In the genomic region with DNA sequence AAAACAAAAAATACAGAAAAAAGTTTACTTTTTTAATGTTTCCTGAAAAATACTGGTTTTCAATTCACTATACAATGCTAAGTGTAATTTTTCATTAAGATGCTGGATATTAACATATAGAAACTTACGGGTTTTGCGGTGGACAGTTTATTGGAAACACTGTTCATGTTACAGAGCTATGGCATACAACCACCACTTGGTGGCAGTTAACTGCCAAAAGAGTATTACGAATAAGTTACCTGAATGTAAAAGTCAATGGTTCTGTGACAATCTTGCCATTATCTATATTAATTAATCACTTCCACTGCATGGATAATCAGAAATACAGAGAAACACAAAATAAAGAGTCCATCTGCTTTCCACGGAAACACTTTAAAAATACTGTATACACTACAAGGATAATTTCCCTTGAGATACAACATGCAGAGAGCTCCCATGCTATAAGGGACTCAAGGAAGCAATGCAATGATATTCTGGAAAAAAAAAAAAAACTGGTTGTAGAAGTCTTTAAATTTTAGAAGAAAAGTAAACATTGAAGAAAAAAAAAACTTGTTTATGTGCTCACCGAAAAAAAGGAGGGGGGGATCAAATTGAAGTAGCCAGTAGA, we compare ENCODE assay signal across 9 cellular contexts.
A peak's percentile ranks its signal among the peaks of the same experiment; 100 is the strongest.
DNase-seq lines count a peak whose midpoint lies in the region; ATAC-seq, FAIRE-seq and TF ChIP-seq lines count a peak whose summit lies in the region.
"Had no signal": no experiment of that assay in that cellular context is flagged by ENCODE, and none has a peak within 500 bp of the region (broad histone marks: within the 10 kb centered on the region; RNA-seq: fewer than 3 reads in every experiment).

No MANE protein-coding gene starts in this region.

- no peak for TF ChIP-seq POLR2A in H54 (IDR thresholded peaks at IDR 0.05; ENCODE audit: low read depth, low read length)

- no peaks in the 10 kb centered on the region for H3K27me3 Mint-ChIP-seq in stimulated activated memory B cell treated with anti-CD40 and anti-IgM and Interleukin-4, amounts not matched to agents 10 μg/mL and 1 μg/mL and 100 μg/mL, for 72 hours

- DNase-seq in AG09309 (ENCODE audit: low read depth), result no peak
- DNase-seq in GM06990 (ENCODE audit: extremely low read depth, insufficient read length), result no peak
- no peak for DNase-seq in H54 (ENCODE audit: insufficient read length, low spot score)
- DNase-seq in Kasumi-1 (lab: John Stamatoyannopoulos, UW), result peak; percentile 26 to 44
- peak; percentile 7 for DNase-seq in activated CD4-positive, alpha-beta T cell treated with anti-CD3 and anti-CD28 coated beads for 48 hours
- peak in 1 of 2 donors; percentile 6 for DNase-seq in heart right ventricle
- no peak for DNase-seq in NCI-H187 (lab: John Stamatoyannopoulos, UW)

- H3K36me3 Mint-ChIP-seq in stimulated activated memory B cell treated with anti-CD40 and anti-IgM and Interleukin-4, amounts not matched to agents 10 μg/mL and 1 μg/mL and 100 μg/mL, for 72 hours, result peaks cover 8% of the 10 kb centered on the region

- no peak overlapping the region for H3K4me3 ChIP-seq in AG09309 (ENCODE audit: control insufficient read depth, low read depth, low read length)
- H3K4me3 ChIP-seq in GM06990 (replicated peaks; ENCODE audit: low read depth, low read length), result no peak overlapping the region
- no peak overlapping the region for H3K4me3 ChIP-seq in heart right ventricle
- H3K4me3 ChIP-seq: SJCRH30 had no signal

- ATAC-seq in heart right ventricle, result peak in 3 of 8 donors; percentile 42 to 46 (median 42)
- ATAC-seq in stimulated activated memory B cell treated with anti-CD40 and anti-IgM and Interleukin-4, amounts not matched to agents 10 μg/mL and 1 μg/mL and 100 μg/mL, for 72 hours, result peak; percentile 57

- H3K27ac Mint-ChIP-seq in stimulated activated memory B cell treated with anti-CD40 and anti-IgM and Interleukin-4, amounts not matched to agents 10 μg/mL and 1 μg/mL and 100 μg/mL, for 72 hours, result peak overlapping the region; percentile 9

- H3K4me1 ChIP-seq in heart right ventricle, result peaks cover 0 to 9% (median 0%) of the 10 kb centered on the region in 9 donors

- H3K4me1 Mint-ChIP-seq in stimulated activated memory B cell treated with anti-CD40 and anti-IgM and Interleukin-4, amounts not matched to agents 10 μg/mL and 1 μg/mL and 100 μg/mL, for 72 hours, result peaks cover 27% of the 10 kb centered on the region

- H3K36me3 ChIP-seq in GM06990 (ENCODE audit: control insufficient read depth, insufficient read depth, low read length) (no peaks in the 10 kb centered on the region), heart right ventricle (no peaks in the 10 kb centered on the region)
- H3K36me3 ChIP-seq: SJCRH30 had no signal

- WGBS in heart right ventricle, 2 donors, result 35 to 39% methylated on average over 5 of the region's 5 CpGs

- intact Hi-C loops in heart right ventricle (cut with DNase I), result loop anchor here in 3 of 10 donors (5.0 to 10.0 kb wide), 2 partner anchors 96 to 98 kb away; partner anchors contain the start of gene TPK1 (in 3 of the 3)

- FAIRE-seq in H54 (lab: Jason Lieb, UNC), result peak; percentile 62

- no peak overlapping the region for H3K4me3 Mint-ChIP-seq in stimulated activated memory B cell treated with anti-CD40 and anti-IgM and Interleukin-4, amounts not matched to agents 10 μg/mL and 1 μg/mL and 100 μg/mL, for 72 hours

- no peak overlapping the region for H3K27ac ChIP-seq in heart right ventricle
- H3K27ac ChIP-seq: SJCRH30 had no signal

- no peaks in the 10 kb centered on the region for H3K27me3 ChIP-seq in GM06990 (replicated peaks; ENCODE audit: control insufficient read depth, insufficient read depth, low read length)
- H3K27me3 ChIP-seq in heart right ventricle, result no peaks in the 10 kb centered on the region
- H3K27me3 ChIP-seq: SJCRH30 had no signal

- TF ChIP-seq CTCF in AG09309 (IDR thresholded peaks at IDR 0.05; ENCODE audit: control insufficient read depth, insufficient read depth, low read depth, low read length, missing control alignments) (peak; percentile 40), GM06990 (IDR thresholded peaks at IDR 0.05; ENCODE audit: insufficient read depth, low read length, poor library complexity, severe bottlenecking) (peak; percentile 78), heart right ventricle (IDR thresholded peaks at IDR 0.05) (peak; percentile 30 to 82 (median 71))

- no peaks in the 10 kb centered on the region for H3K9me3 Mint-ChIP-seq in stimulated activated memory B cell treated with anti-CD40 and anti-IgM and Interleukin-4, amounts not matched to agents 10 μg/mL and 1 μg/mL and 100 μg/mL, for 72 hours

- no peaks in the 10 kb centered on the region for H3K9me3 ChIP-seq in heart right ventricle
- H3K9me3 ChIP-seq: SJCRH30 had no signal

Comparison
In these comparisons a context has a peak if more than half of its experiments do, and no peak if none do; other contexts are left out.
1. DNase-seq: peak in Kasumi-1 (2 of 2) and activated CD4-positive, alpha-beta T cell treated with anti-CD3 and anti-CD28 coated beads for 48 hours (single experiment); none in AG09309 (single experiment), GM06990 (single experiment), H54 (single experiment) and NCI-H187 (0 of 2).
2. Peak in every context shown above with its lines, with median percentiles within 50 percentile points of each other: CTCF ChIP-seq.